Comparison of ENCODE assay signal across 1 cellular context in genomic region chr3:40086890-40087884, GRCh38.
A peak's percentile ranks its signal among the peaks of the same experiment; 100 is the strongest.
TF ChIP-seq lines count a peak whose summit lies in the region.

No MANE protein-coding gene starts in this region.

TF ChIP-seq in HepG2, 621 proteins besides CTCF, POLR2A, EP300 and RAD21 (continued from another document and continues in another):
- TF ChIP-seq NR2F2 (IDR thresholded peaks at IDR 0.05; ENCODE audit: borderline replicate concordance, low read depth), result no peak
- no peak for TF ChIP-seq PHF8 (CRISPR knock-in tag; IDR thresholded peaks at IDR 0.05)
- TF ChIP-seq PAF1 (CRISPR knock-in tag; IDR thresholded peaks at IDR 0.05), result no peak
- peak; percentile 94 for TF ChIP-seq HMG20A (CRISPR knock-in tag; IDR thresholded peaks at IDR 0.05; ENCODE audit: borderline replicate concordance)
- no peak for TF ChIP-seq CENPT (CRISPR knock-in tag; IDR thresholded peaks at IDR 0.05; ENCODE audit: low read depth)
- TF ChIP-seq ZNF503 (CRISPR knock-in tag; IDR thresholded peaks at IDR 0.05), result no peak
- TF ChIP-seq THAP8 (CRISPR knock-in tag; IDR thresholded peaks at IDR 0.05; ENCODE audit: borderline replicate concordance), result no peak
- TF ChIP-seq ZSCAN22 (CRISPR knock-in tag; IDR thresholded peaks at IDR 0.05), result no peak
- no peak for TF ChIP-seq ZBTB3 (CRISPR knock-in tag; IDR thresholded peaks at IDR 0.05; ENCODE audit: borderline replicate concordance, low read depth)
- no peak for TF ChIP-seq ELK4 (CRISPR knock-in tag; IDR thresholded peaks at IDR 0.05; ENCODE audit: borderline replicate concordance)
- no peak for TF ChIP-seq ZNF296 (CRISPR knock-in tag; conservative IDR thresholded peaks at IDR 0.05)
- TF ChIP-seq MXD1 (CRISPR knock-in tag; IDR thresholded peaks at IDR 0.05), result no peak
- no peak for TF ChIP-seq ZNF709 (CRISPR knock-in tag; IDR thresholded peaks at IDR 0.05)
- no peak for TF ChIP-seq ZNF512 (CRISPR knock-in tag; IDR thresholded peaks at IDR 0.05)
- no peak for TF ChIP-seq GPN1 (CRISPR knock-in tag; IDR thresholded peaks at IDR 0.05; ENCODE audit: borderline replicate concordance)
- TF ChIP-seq HIVEP1 (CRISPR knock-in tag; IDR thresholded peaks at IDR 0.05), result no peak
- TF ChIP-seq MBD4 (IDR thresholded peaks at IDR 0.05; ENCODE audit: borderline replicate concordance, low read length), result no peak
- no peak for TF ChIP-seq ZNF619 (CRISPR knock-in tag; IDR thresholded peaks at IDR 0.05)
- no peak for TF ChIP-seq RARG (CRISPR knock-in tag; IDR thresholded peaks at IDR 0.05; ENCODE audit: low read depth)
- no peak for TF ChIP-seq ZNF550 (CRISPR knock-in tag; IDR thresholded peaks at IDR 0.05; ENCODE audit: borderline replicate concordance)
- no peak for TF ChIP-seq NFRKB (IDR thresholded peaks at IDR 0.05)
- no peak for TF ChIP-seq ZNF143 (CRISPR knock-in tag; IDR thresholded peaks at IDR 0.05)
- no peak for TF ChIP-seq ATM (IDR thresholded peaks at IDR 0.05; ENCODE audit: borderline replicate concordance)
- no peak for TF ChIP-seq ZBTB37 (CRISPR knock-in tag; IDR thresholded peaks at IDR 0.05)
- TF ChIP-seq SKIL (CRISPR knock-in tag; IDR thresholded peaks at IDR 0.05; ENCODE audit: borderline replicate concordance), result no peak
- no peak for TF ChIP-seq ZNF558 (CRISPR knock-in tag; IDR thresholded peaks at IDR 0.05; ENCODE audit: borderline replicate concordance)
- no peak for TF ChIP-seq CSRNP2 (CRISPR knock-in tag; conservative IDR thresholded peaks at IDR 0.05; ENCODE audit: low read depth)
- TF ChIP-seq ZNF205 (CRISPR knock-in tag; IDR thresholded peaks at IDR 0.05), result peak; percentile 21; the same call in 1 of the 2 replicates
- no peak for TF ChIP-seq ATF1 (CRISPR knock-in tag; IDR thresholded peaks at IDR 0.05)
- TF ChIP-seq ZFP36L1 (CRISPR knock-in tag; IDR thresholded peaks at IDR 0.05), result no peak
- no peak for TF ChIP-seq WIZ (CRISPR knock-in tag; IDR thresholded peaks at IDR 0.05)
- no peak for TF ChIP-seq ZNF788 (CRISPR knock-in tag; IDR thresholded peaks at IDR 0.05; ENCODE audit: borderline replicate concordance)
- no peak for TF ChIP-seq CC2D1A (CRISPR knock-in tag; IDR thresholded peaks at IDR 0.05)
- TF ChIP-seq ZNF138 (CRISPR knock-in tag; IDR thresholded peaks at IDR 0.05; ENCODE audit: low read depth), result no peak
- no peak for TF ChIP-seq ZNF879 (CRISPR knock-in tag; IDR thresholded peaks at IDR 0.05)
- TF ChIP-seq CCAR2 (optimal IDR thresholded peaks at IDR 0.05; ENCODE audit: low read depth, low read length), result no peak
- no peak for TF ChIP-seq ZFP37 (CRISPR knock-in tag; IDR thresholded peaks at IDR 0.05; ENCODE audit: borderline replicate concordance)
- TF ChIP-seq ZNF547 (CRISPR knock-in tag; IDR thresholded peaks at IDR 0.05), result no peak
- no peak for TF ChIP-seq MAFG (CRISPR knock-in tag; IDR thresholded peaks at IDR 0.05)
- 0 out of 2 replicates have a peak, but pooled peaks have one; percentile 18 for TF ChIP-seq SOX13 (IDR thresholded peaks at IDR 0.05)
- peak in 1 of 2 experiments; percentile 89; a peak in 2 of 4 replicates for TF ChIP-seq SOX13 (CRISPR knock-in tag; conservative IDR thresholded peaks at IDR 0.05 in 1 of 2, IDR thresholded peaks at IDR 0.05 in 1 of 2)
- no peak for TF ChIP-seq BATF2 (CRISPR knock-in tag; IDR thresholded peaks at IDR 0.05)
- TF ChIP-seq RARA (CRISPR knock-in tag; IDR thresholded peaks at IDR 0.05), result peak; percentile 38; the same call in 1 of the 2 replicates
- no peak for TF ChIP-seq FUBP1 (CRISPR knock-in tag; IDR thresholded peaks at IDR 0.05; ENCODE audit: borderline replicate concordance)
- TF ChIP-seq HDAC2 (CRISPR knock-in tag; IDR thresholded peaks at IDR 0.05), result peak; percentile 76
- TF ChIP-seq ETV5 (CRISPR knock-in tag; IDR thresholded peaks at IDR 0.05; ENCODE audit: borderline replicate concordance), result no peak; the same call in 1 of the 2 replicates
- no peak for TF ChIP-seq ZNF670 (CRISPR knock-in tag; IDR thresholded peaks at IDR 0.05; ENCODE audit: borderline replicate concordance)
- no peak for TF ChIP-seq ZNF121 (CRISPR knock-in tag; IDR thresholded peaks at IDR 0.05)
- TF ChIP-seq PAXIP1 (CRISPR knock-in tag; conservative IDR thresholded peaks at IDR 0.05), result peak; percentile 67
- TF ChIP-seq ELF3 (CRISPR knock-in tag; IDR thresholded peaks at IDR 0.05), result no peak
- no peak for TF ChIP-seq CBX5 (CRISPR knock-in tag; IDR thresholded peaks at IDR 0.05; ENCODE audit: borderline replicate concordance)
- TF ChIP-seq ZNF530 (CRISPR knock-in tag; IDR thresholded peaks at IDR 0.05; ENCODE audit: low read depth), result no peak
- no peak for TF ChIP-seq PCBP2 (optimal IDR thresholded peaks at IDR 0.05; ENCODE audit: low read depth, low read length, poor library complexity, severe bottlenecking)
- peak; percentile 31; the same call in 1 of the 2 replicates for TF ChIP-seq ZNF614 (CRISPR knock-in tag; IDR thresholded peaks at IDR 0.05; ENCODE audit: borderline replicate concordance)
- no peak for TF ChIP-seq CCDC6 (CRISPR knock-in tag; IDR thresholded peaks at IDR 0.05)
- TF ChIP-seq ISX (CRISPR knock-in tag; conservative IDR thresholded peaks at IDR 0.05), result no peak
